In the genomic region with DNA sequence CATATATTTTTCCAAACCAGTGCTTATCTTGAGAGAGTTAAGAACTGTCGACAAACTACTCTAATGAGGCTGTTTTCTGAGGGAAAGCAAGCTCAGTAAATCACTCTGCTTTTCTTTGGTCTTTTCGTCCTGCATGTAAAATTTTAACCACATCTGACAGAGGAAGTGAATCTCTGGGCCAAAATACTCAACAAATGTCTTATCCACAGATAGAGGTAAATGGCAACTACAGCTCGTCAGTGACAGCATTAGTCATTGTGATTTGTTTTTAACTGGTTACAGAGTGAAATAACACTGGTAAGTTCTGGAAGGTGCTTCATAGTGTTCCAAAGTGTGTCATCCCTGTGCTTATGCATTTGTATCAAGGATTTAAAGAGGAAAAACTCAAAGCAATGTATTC, we compare ENCODE assay signal across 20 cellular contexts.
DNase-seq lines count a peak whose midpoint lies in the region; ATAC-seq and TF ChIP-seq lines count a peak whose summit lies in the region.
"Had no signal": no experiment of that assay in that cellular context is flagged by ENCODE, and none has a peak within 500 bp of the region (broad histone marks: within the 10 kb centered on the region; RNA-seq: fewer than 3 reads in every experiment).

No MANE protein-coding gene starts in this region.

- no peaks in the 10 kb centered on the region for H3K27me3 ChIP-seq in OCI-LY3 (ENCODE audit: low read depth, low read length)

- ATAC-seq in GM19452 (IDR thresholded peaks at IDR 0.05; ENCODE audit: unreplicated experiment): no peak
- ATAC-seq: HepG2 had no signal

- H3K4me3 ChIP-seq in OCI-LY3 (ENCODE audit: low read length): peak overlapping the region; percentile 6; the same call in 1 of the 2 replicates

- H3K79me2 ChIP-seq in OCI-LY3 (ENCODE audit: low read length): no peaks in the 10 kb centered on the region

- peak overlapping the region; percentile 1; the same call in 1 of the 2 replicates for H3K27ac ChIP-seq in OCI-LY3 (ENCODE audit: low read length)
- H3K27ac ChIP-seq: KMS-11 had no signal

- DNase-seq in A172 (ENCODE audit: low spot score) (peak; percentile 41), EH (ENCODE audit: low read depth) (peak; percentile 7), kidney tubule cell (ENCODE audit: low spot score) (peak; percentile 48), NCI-H2196 (lab: John Stamatoyannopoulos, UW; ENCODE audit: unreplicated experiment) (no peak), NCI-H1417 (lab: John Stamatoyannopoulos, UW) (no peak), NCI-H1105 (lab: John Stamatoyannopoulos, UW) (no peak)
- DNase-seq: ACHN, AML-193, COR-L47, H7, NCI-H1417 treated with DMSO at 0.1 percent for 48 hours, NCI-H1930, NCI-H446 treated with DMSO at 0.1 percent for 48 hours, NCI-H748 treated with DMSO at 0.1 percent for 48 hours, OCI-M1, SHP77 treated with DMSO at 0.1 percent for 48 hours had no signal

- H3K9me3 ChIP-seq in OCI-LY3 (ENCODE audit: insufficient read depth, low read length): no peaks in the 10 kb centered on the region

- peak overlapping the region; percentile 52 for H3K4me2 ChIP-seq in OCI-LY3 (ENCODE audit: low read length)
- H3K4me2 ChIP-seq: KMS-11 had no signal

- H4K20me1 ChIP-seq in OCI-LY3 (ENCODE audit: insufficient read depth, low read length): no peaks in the 10 kb centered on the region

- H3K36me3 ChIP-seq in OCI-LY3 (replicated peaks; ENCODE audit: low read depth, low read length): no peaks in the 10 kb centered on the region

- H3K4me1 ChIP-seq in OCI-LY3 (ENCODE audit: low read length): peaks cover 22% of the 10 kb centered on the region

- TF ChIP-seq CTCF in OCI-LY3 (IDR thresholded peaks at IDR 0.05; ENCODE audit: low read depth, low read length): no peak

- peak overlapping the region; percentile 78 for H2AFZ ChIP-seq in OCI-LY3 (ENCODE audit: low read depth, low read length)

- no peak overlapping the region for H3K9ac ChIP-seq in OCI-LY3 (ENCODE audit: low read length)
- H3K9ac ChIP-seq: KMS-11 had no signal

Comparison
In these comparisons a context has a peak if more than half of its experiments do, and no peak if none do; other contexts are left out.
1. DNase-seq: peak in A172 (single experiment), EH (single experiment) and kidney tubule cell (single experiment); none in NCI-H2196 (single experiment), NCI-H1417 (0 of 3) and NCI-H1105 (single experiment).